8 cellular contexts compared by ENCODE assay signal in genomic region chr6:137341721-137342195, GRCh38.
DNase-seq lines count a peak whose midpoint lies in the region; ATAC-seq and TF ChIP-seq lines count a peak whose summit lies in the region.

No MANE protein-coding gene starts in this region.

- TF ChIP-seq CTCF in 22Rv1 (IDR thresholded peaks at IDR 0.05) (peak; percentile 29), GM12865 (IDR thresholded peaks at IDR 0.05; ENCODE audit: insufficient read depth, low read depth, low read length, missing control alignments) (peak; percentile 33)

- H3K27ac ChIP-seq in 22Rv1, result no peak overlapping the region

- DNase-seq in GM12865 (ENCODE audit: low read depth), result peak; percentile 37
- peak; percentile 40 to 49 for DNase-seq in NOMO-1 (lab: John Stamatoyannopoulos, UW; ENCODE audit: unreplicated experiment in 2 of 2)
- DNase-seq in activated T-helper 9 cell treated with anti-CD3 and anti-CD28 coated beads, Interleukin-2, amount 50 U/mL, for 16 hours (ENCODE audit: low read depth), result peak; percentile 28
- DNase-seq in hypothalamus (lab: John Stamatoyannopoulos, UW), result peak in 39 of 51 donors; percentile 10 to 89 (median 65)
- DNase-seq in stimulated activated CD4-positive, alpha-beta T cell treated with anti-CD3 and anti-CD28 coated beads, TNF-alpha, amount 100 ng/mL, for 4 hours (ENCODE audit: low read depth in 3 of 3), result peak in 2 of 3 experiments; percentile 21 to 44
- no peak for DNase-seq in SW 1271 (lab: John Stamatoyannopoulos, UW)

- ATAC-seq in HG02642 (IDR thresholded peaks at IDR 0.05; ENCODE audit: poor library complexity, unreplicated experiment), result no peak

- H3K4me3 ChIP-seq in GM12865 (ENCODE audit: low read depth, low read length), result no peak overlapping the region

Comparison
In these comparisons a context has a peak if more than half of its experiments do, and no peak if none do; other contexts are left out.
1. DNase-seq: peak in GM12865 (single experiment), NOMO-1 (2 of 2), activated T-helper 9 cell treated with anti-CD3 and anti-CD28 coated beads, Interleukin-2, amount 50 U/mL, for 16 hours (single experiment), hypothalamus (39 of 51) and stimulated activated CD4-positive, alpha-beta T cell treated with anti-CD3 and anti-CD28 coated beads, TNF-alpha, amount 100 ng/mL, for 4 hours (2 of 3); none in SW 1271 (0 of 2).